In the genomic region with DNA sequence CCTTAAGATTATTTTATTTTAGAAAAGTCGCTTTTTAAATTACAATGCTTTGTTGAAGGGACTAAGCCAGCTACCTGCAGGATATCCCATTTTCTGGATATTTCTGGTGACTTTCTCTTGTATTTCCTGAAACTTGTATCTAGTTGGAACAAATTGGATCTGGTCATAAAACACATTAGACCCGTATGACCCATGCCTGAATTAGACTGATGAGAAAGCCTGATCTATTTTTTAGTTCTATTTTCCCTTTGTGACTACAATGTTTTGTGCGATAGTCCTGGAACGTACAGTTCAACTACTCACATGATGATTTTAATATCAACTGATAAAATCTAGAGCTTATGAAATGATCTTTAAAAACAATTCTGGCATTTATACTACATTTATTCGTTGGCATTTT, we compare ENCODE assay signal across 1 cellular context.
A peak's percentile ranks its signal among the peaks of the same experiment; 100 is the strongest.
TF ChIP-seq lines count a peak whose summit lies in the region.

No MANE protein-coding gene starts in this region.

TF ChIP-seq in HEK293, 187 proteins besides CTCF, POLR2A, EP300 and RAD21 (continued from another document):
- TF ChIP-seq, protein P1, sequence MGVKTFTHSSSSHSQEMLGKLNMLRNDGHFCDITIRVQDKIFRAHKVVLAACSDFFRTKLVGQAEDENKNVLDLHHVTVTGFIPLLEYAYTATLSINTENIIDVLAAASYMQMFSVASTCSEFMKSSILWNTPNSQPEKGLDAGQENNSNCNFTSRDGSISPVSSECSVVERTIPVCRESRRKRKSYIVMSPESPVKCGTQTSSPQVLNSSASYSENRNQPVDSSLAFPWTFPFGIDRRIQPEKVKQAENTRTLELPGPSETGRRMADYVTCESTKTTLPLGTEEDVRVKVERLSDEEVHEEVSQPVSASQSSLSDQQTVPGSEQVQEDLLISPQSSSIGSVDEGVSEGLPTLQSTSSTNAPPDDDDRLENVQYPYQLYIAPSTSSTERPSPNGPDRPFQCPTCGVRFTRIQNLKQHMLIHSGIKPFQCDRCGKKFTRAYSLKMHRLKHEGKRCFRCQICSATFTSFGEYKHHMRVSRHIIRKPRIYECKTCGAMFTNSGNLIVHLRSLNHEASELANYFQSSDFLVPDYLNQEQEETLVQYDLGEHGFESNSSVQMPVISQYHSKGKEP (tag by site-specific recombination; IDR thresholded peaks at IDR 0.05): 0 out of 2 replicates have a peak, but pooled peaks have one; percentile 10
- TF ChIP-seq KLF9 (tag by site-specific recombination; IDR thresholded peaks at IDR 0.05; ENCODE audit: low read depth): no peak
- TF ChIP-seq, protein P2, sequence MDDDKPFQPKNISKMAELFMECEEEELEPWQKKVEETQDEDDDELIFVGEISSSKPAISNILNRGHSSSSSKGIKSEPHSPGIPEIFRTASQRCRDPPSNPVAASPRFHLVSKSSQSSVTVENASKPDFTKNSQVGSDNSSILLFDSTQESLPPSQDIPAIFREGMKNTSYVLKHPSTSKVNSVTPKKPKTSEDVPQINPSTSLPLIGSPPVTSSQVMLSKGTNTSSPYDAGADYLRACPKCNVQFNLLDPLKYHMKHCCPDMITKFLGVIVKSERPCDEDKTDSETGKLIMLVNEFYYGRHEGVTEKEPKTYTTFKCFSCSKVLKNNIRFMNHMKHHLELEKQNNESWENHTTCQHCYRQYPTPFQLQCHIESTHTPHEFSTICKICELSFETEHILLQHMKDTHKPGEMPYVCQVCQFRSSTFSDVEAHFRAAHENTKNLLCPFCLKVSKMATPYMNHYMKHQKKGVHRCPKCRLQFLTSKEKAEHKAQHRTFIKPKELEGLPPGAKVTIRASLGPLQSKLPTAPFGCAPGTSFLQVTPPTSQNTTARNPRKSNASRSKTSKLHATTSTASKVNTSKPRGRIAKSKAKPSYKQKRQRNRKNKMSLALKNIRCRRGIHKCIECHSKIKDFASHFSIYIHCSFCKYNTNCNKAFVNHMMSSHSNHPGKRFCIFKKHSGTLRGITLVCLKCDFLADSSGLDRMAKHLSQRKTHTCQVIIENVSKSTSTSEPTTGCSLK (tag by site-specific recombination; IDR thresholded peaks at IDR 0.05): no peak
